ENCODE assay signal across 25 cellular contexts in the genomic region with DNA sequence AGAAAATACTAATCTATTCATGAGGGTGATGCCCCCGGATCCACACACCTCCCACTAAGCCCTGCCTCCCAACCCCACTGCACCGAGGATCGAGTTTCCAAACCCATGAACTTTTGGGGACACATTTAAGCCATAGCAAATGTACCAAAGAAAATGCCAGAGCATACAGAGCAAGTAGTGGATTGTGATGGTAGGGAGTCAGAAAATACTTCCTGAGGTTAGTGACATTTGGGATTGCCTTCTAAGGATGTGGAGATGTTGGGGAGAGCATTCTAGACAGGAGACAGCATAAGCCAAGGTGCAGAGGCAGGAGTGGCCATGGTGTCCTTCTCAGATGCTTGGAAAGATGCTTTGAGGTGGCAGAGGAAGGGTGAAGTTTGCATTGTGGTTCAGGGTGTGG.
"Had no signal": no experiment of that assay in that cellular context is flagged by ENCODE, and none has a peak within 500 bp of the region (broad histone marks: within the 10 kb centered on the region; RNA-seq: fewer than 3 reads in every experiment).

No MANE protein-coding gene starts in this region.

- H3K36me3 Mint-ChIP-seq: activated naive CD4-positive, alpha-beta T cell treated with anti-CD3 and anti-CD28 coated beads, Interleukin-2, amount 10 ng/mL, durations not matched to agents 7 days and 5 days; activated naive CD4-positive, alpha-beta T cell treated with anti-CD3 and anti-CD28 coated beads, Interleukin-2, amount 50 U/mL, for 72 hours; activated naive CD8-positive, alpha-beta T cell treated with anti-CD3 and anti-CD28 coated beads, Interleukin-2, amount 10 ng/mL, durations not matched to agents 7 days and 5 days had no signal

- H3K4me3 Mint-ChIP-seq: activated CD4-positive, alpha-beta memory T cell treated with anti-CD3 and anti-CD28 coated beads, Interleukin-2, amount 10 ng/mL, durations not matched to agents 7 days and 5 days; activated CD4-positive, alpha-beta T cell treated with anti-CD3 and anti-CD28 coated beads, Interleukin-2, amount 10 ng/mL, durations not matched to agents 7 days and 5 days; activated naive CD4-positive, alpha-beta T cell treated with anti-CD3 and anti-CD28 coated beads, Interleukin-2, amount 10 ng/mL, durations not matched to agents 7 days and 5 days; activated naive CD8-positive, alpha-beta T cell treated with anti-CD3 and anti-CD28 coated beads, Interleukin-2, amount 10 ng/mL, durations not matched to agents 7 days and 5 days; activated T-cell treated with anti-CD3 and anti-CD28 coated beads, Interleukin-2, amount 50 U/mL, for 24 hours; activated T-cell treated with anti-CD3 and anti-CD28 coated beads, Interleukin-2, amount 50 U/mL, for 72 hours; brain had no signal

- ATAC-seq: activated naive CD4-positive, alpha-beta T cell treated with anti-CD3 and anti-CD28 coated beads, Interleukin-2, amount 50 U/mL, for 72 hours; activated T-cell treated with anti-CD3 and anti-CD28 coated beads, Interleukin-2, amount 50 U/mL, for 72 hours had no signal

- H3K27ac ChIP-seq: ascending aorta, breast epithelium, cardiac muscle cell, colonic mucosa, epithelial cell of prostate had no signal

- H3K36me3 ChIP-seq: ascending aorta, breast epithelium, cardiac muscle cell, colonic mucosa had no signal

- H3K27ac Mint-ChIP-seq: activated CD4-positive, alpha-beta memory T cell treated with anti-CD3 and anti-CD28 coated beads, Interleukin-2, amount 10 ng/mL, durations not matched to agents 7 days and 5 days; activated CD4-positive, alpha-beta T cell treated with anti-CD3 and anti-CD28 coated beads, Interleukin-2, amount 10 ng/mL, durations not matched to agents 7 days and 5 days; activated naive CD4-positive, alpha-beta T cell treated with anti-CD3 and anti-CD28 coated beads, Interleukin-2, amount 10 ng/mL, durations not matched to agents 7 days and 5 days; activated naive CD8-positive, alpha-beta T cell treated with anti-CD3 and anti-CD28 coated beads, Interleukin-2, amount 10 ng/mL, durations not matched to agents 7 days and 5 days; activated T-cell treated with anti-CD3 and anti-CD28 coated beads, Interleukin-2, amount 50 U/mL, for 24 hours; activated T-cell treated with anti-CD3 and anti-CD28 coated beads, Interleukin-2, amount 50 U/mL, for 72 hours had no signal

- H3K27me3 ChIP-seq: ascending aorta, breast epithelium, cardiac muscle cell, colonic mucosa had no signal

- H3K9me3 ChIP-seq: ascending aorta, breast epithelium, colonic mucosa had no signal

- H3K27me3 Mint-ChIP-seq: activated CD4-positive, alpha-beta memory T cell treated with anti-CD3 and anti-CD28 coated beads, Interleukin-2, amount 10 ng/mL, durations not matched to agents 7 days and 5 days; activated CD4-positive, alpha-beta T cell treated with anti-CD3 and anti-CD28 coated beads, Interleukin-2, amount 10 ng/mL, durations not matched to agents 7 days and 5 days; activated naive CD8-positive, alpha-beta T cell treated with anti-CD3 and anti-CD28 coated beads, Interleukin-2, amount 10 ng/mL, durations not matched to agents 7 days and 5 days had no signal

- H3K4me3 ChIP-seq: ascending aorta, breast epithelium, cardiac muscle cell, colonic mucosa had no signal

- H3K9me3 Mint-ChIP-seq: activated CD4-positive, alpha-beta memory T cell treated with anti-CD3 and anti-CD28 coated beads, Interleukin-2, amount 10 ng/mL, durations not matched to agents 7 days and 5 days; activated CD4-positive, alpha-beta T cell treated with anti-CD3 and anti-CD28 coated beads, Interleukin-2, amount 10 ng/mL, durations not matched to agents 7 days and 5 days; activated naive CD4-positive, alpha-beta T cell treated with anti-CD3 and anti-CD28 coated beads, Interleukin-2, amount 10 ng/mL, durations not matched to agents 7 days and 5 days; activated naive CD4-positive, alpha-beta T cell treated with anti-CD3 and anti-CD28 coated beads, Interleukin-2, amount 50 U/mL, for 72 hours; activated naive CD8-positive, alpha-beta T cell treated with anti-CD3 and anti-CD28 coated beads, Interleukin-2, amount 10 ng/mL, durations not matched to agents 7 days and 5 days; activated T-cell treated with anti-CD3 and anti-CD28 coated beads, Interleukin-2, amount 50 U/mL, for 24 hours; activated T-cell treated with anti-CD3 and anti-CD28 coated beads, Interleukin-2, amount 50 U/mL, for 72 hours; brain had no signal

- DNase-seq: activated CD4-positive, alpha-beta memory T cell treated with anti-CD3 and anti-CD28 coated beads, Interleukin-2, amount 10 ng/mL, durations not matched to agents 7 days and 5 days; activated CD4-positive, alpha-beta T cell treated with anti-CD3 and anti-CD28 coated beads for 1 hour; activated CD4-positive, alpha-beta T cell treated with anti-CD3 and anti-CD28 coated beads for 4 hours; activated CD4-positive, alpha-beta T cell treated with anti-CD3 and anti-CD28 coated beads, Interleukin-2, amount 10 ng/mL, durations not matched to agents 7 days and 5 days; activated CD4-positive, alpha-beta T cell treated with anti-CD3 and anti-CD28 coated beads, Interleukin-2, amount 50 U/mL, for 4 hours; activated CD8-positive, alpha-beta memory T cell treated with anti-CD3 and anti-CD28 coated beads, Interleukin-2, amount 50 U/mL, for 48 hours; activated gamma-delta T cell; activated naive CD4-positive, alpha-beta T cell; activated naive CD4-positive, alpha-beta T cell treated with anti-CD3 and anti-CD28 coated beads, Interleukin-2, amount 10 ng/mL, durations not matched to agents 7 days and 5 days; activated naive CD8-positive, alpha-beta T cell treated with anti-CD3 and anti-CD28 coated beads, Interleukin-2, amount 10 ng/mL, durations not matched to agents 7 days and 5 days; activated T-cell treated with anti-CD3 and anti-CD28 coated beads for 4 hours; activated T-cell treated with anti-CD3 and anti-CD28 coated beads, Interleukin-2, amount 50 U/mL, for 24 hours; activated T-cell treated with anti-CD3 and anti-CD28 coated beads, Interleukin-2, amount 50 U/mL, for 72 hours; central memory CD4-positive, alpha-beta T cell; cerebellar nuclear complex; colonic mucosa; effector CD8-positive, alpha-beta T cell; foreskin fibroblast; T-helper 2 cell had no signal

- H3K4me1 ChIP-seq: breast epithelium, colonic mucosa had no signal
